ENCODE assay signal across 8 cellular contexts in genomic region chr3:149579838-149580542, GRCh38.
DNase-seq lines count a peak whose midpoint lies in the region; ATAC-seq and TF ChIP-seq lines count a peak whose summit lies in the region.

No MANE protein-coding gene starts in this region.

- H2AFZ ChIP-seq in smooth muscle cell (ENCODE audit: low read depth), result no peak overlapping the region

- H3K79me2 ChIP-seq in smooth muscle cell (ENCODE audit: low read depth), result peaks cover 65% of the 10 kb centered on the region

- no peak overlapping the region for H3K4me3 ChIP-seq in breast epithelium
- no peak overlapping the region for H3K4me3 ChIP-seq in smooth muscle cell
- no peak overlapping the region for H3K4me3 ChIP-seq in body of pancreas

- H3K4me1 ChIP-seq in breast epithelium, result peaks cover 4 to 42% of the 10 kb centered on the region in 2 donors
- peaks cover 56% of the 10 kb centered on the region for H3K4me1 ChIP-seq in smooth muscle cell (ENCODE audit: low read depth)
- H3K4me1 ChIP-seq in body of pancreas, result peaks cover 37% of the 10 kb centered on the region

- H3K27ac ChIP-seq in breast epithelium (peak overlapping the region; percentile 59 to 79), smooth muscle cell (ENCODE audit: low read depth) (peak overlapping the region; percentile 97), body of pancreas (no peak overlapping the region)

- intact Hi-C loops in breast epithelium (cut with DNase I; ENCODE audit: low total_unique reads), result no loop called here
- intact Hi-C loops in body of pancreas (cut with DNase I), result no loop called here

- H3K9me3 ChIP-seq in breast epithelium (no peaks in the 10 kb centered on the region), smooth muscle cell (replicated peaks; ENCODE audit: low read depth) (no peaks in the 10 kb centered on the region), body of pancreas (no peaks in the 10 kb centered on the region)

- no peak for TF ChIP-seq CTCF in breast epithelium (IDR thresholded peaks at IDR 0.05)
- no peak for TF ChIP-seq CTCF in smooth muscle cell (IDR thresholded peaks at IDR 0.05; ENCODE audit: borderline replicate concordance, insufficient read depth, poor library complexity, severe bottlenecking)
- no peak for TF ChIP-seq CTCF in body of pancreas (IDR thresholded peaks at IDR 0.05)

- H3K9ac ChIP-seq in smooth muscle cell (ENCODE audit: low read depth), result no peak overlapping the region

- TF ChIP-seq POLR2A in breast epithelium (IDR thresholded peaks at IDR 0.05), result no peak
- TF ChIP-seq POLR2A in body of pancreas (IDR thresholded peaks at IDR 0.05), result no peak

- peak overlapping the region; percentile 61 for H3K4me2 ChIP-seq in smooth muscle cell

- DNase-seq in activated CD4-positive, CD25-positive, alpha-beta regulatory T cell (lab: John Stamatoyannopoulos, UW), result no peak
- DNase-seq in breast epithelium (ENCODE audit: low spot score in 2 of 2) (no peak), smooth muscle cell (lab: John Stamatoyannopoulos, UW; ENCODE audit: unreplicated experiment) (no peak), NCI-H82 treated with DMSO at 0.1 percent for 48 hours (lab: John Stamatoyannopoulos, UW; ENCODE audit: unreplicated experiment) (no peak), body of pancreas (no peak)

- H3F3A ChIP-seq in smooth muscle cell (ENCODE audit: low read depth), result peaks cover 41% of the 10 kb centered on the region

- H3K27me3 ChIP-seq in breast epithelium (no peaks in the 10 kb centered on the region), smooth muscle cell (ENCODE audit: low read depth) (no peaks in the 10 kb centered on the region), body of pancreas (no peaks in the 10 kb centered on the region)

- peaks cover 36% of the 10 kb centered on the region for H4K20me1 ChIP-seq in smooth muscle cell (ENCODE audit: low read depth)

- ATAC-seq in activated CD4-positive, CD25-positive, alpha-beta regulatory T cell treated with anti-CD3 and anti-CD28 coated beads, Interleukin-2, amount 50 U/mL, for 24 hours, result peak; percentile 84 to 91
- ATAC-seq in HG03378 (IDR thresholded peaks at IDR 0.05; ENCODE audit: unreplicated experiment), result peak; percentile 49
- ATAC-seq in GM21381 (IDR thresholded peaks at IDR 0.05; ENCODE audit: unreplicated experiment), result no peak
- no peak for ATAC-seq in body of pancreas

- 77% methylated on average over 4 of the region's 4 CpGs for WGBS in smooth muscle cell (ENCODE audit: low lambda C conversion rate)
- 77 to 90% methylated on average over 4 of the region's 4 CpGs for WGBS in body of pancreas, 2 donors

- H3K36me3 ChIP-seq in breast epithelium, result no peaks in the 10 kb centered on the region
- H3K36me3 ChIP-seq in smooth muscle cell (ENCODE audit: low read depth), result no peaks in the 10 kb centered on the region
- no peaks in the 10 kb centered on the region for H3K36me3 ChIP-seq in body of pancreas (replicated peaks in 1 of 2; ENCODE audit: insufficient read depth in 1 of 2, low read depth in 2 of 2)

Comparison
In these comparisons a context has a peak if more than half of its experiments do, and no peak if none do; other contexts are left out.
1. ATAC-seq: peak in activated CD4-positive, CD25-positive, alpha-beta regulatory T cell treated with anti-CD3 and anti-CD28 coated beads, Interleukin-2, amount 50 U/mL, for 24 hours (2 of 2) and HG03378 (single experiment); none in GM21381 (single experiment) and body of pancreas (single experiment).
2. H3K27ac ChIP-seq: peak in breast epithelium (2 of 2) and smooth muscle cell (single experiment); none in body of pancreas (0 of 4).